ENCODE assay signal across 25 cellular contexts in the genomic region with DNA sequence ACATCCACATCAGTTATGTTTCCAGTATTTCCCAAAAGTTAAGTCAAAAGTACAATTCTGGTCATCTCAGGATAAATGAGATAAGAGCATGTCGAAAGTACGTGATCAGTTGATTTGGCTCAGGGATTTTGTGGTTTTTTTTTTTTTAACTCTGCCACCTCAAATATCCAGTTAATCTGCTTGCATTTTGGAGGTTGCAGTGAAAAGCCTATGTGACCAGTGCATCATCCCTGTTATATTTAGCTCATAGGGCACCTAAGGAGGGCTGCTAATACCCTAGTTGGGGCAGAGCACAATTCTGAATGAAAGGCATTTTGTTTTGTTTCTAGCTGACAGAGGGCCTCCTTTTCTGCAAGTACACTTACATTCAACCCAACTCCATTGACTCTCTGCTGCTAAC. TPM values are rescaled to one million over a fixed set of nuclear protein-coding genes. Genes with fewer than 3 reads are reported as not detected.
DNase-seq lines count a peak whose midpoint lies in the region; ATAC-seq, FAIRE-seq and TF ChIP-seq lines count a peak whose summit lies in the region.
"Had no signal": no experiment of that assay in that cellular context is flagged by ENCODE, and none has a peak within 500 bp of the region (broad histone marks: within the 10 kb centered on the region; RNA-seq: fewer than 3 reads in every experiment).

No MANE protein-coding gene starts in this region.

- FAIRE-seq in D721Med (lab: Jason Lieb, UNC), result peak; percentile 25
- FAIRE-seq: A549, G401.6, GM12878 had no signal

- no peak for TF ChIP-seq CTCF in D721Med (IDR thresholded peaks at IDR 0.05; ENCODE audit: insufficient read depth, missing control alignments)
- no peak for TF ChIP-seq CTCF in WERI-Rb-1 (IDR thresholded peaks at IDR 0.05; ENCODE audit: low read depth, low read length)
- TF ChIP-seq CTCF in foreskin keratinocyte (conservative IDR thresholded peaks at IDR 0.05), result no peak
- no peak for TF ChIP-seq CTCF in body of pancreas (IDR thresholded peaks at IDR 0.05)

- no peaks in the 10 kb centered on the region for H3K9me3 ChIP-seq in WERI-Rb-1 (ENCODE audit: severe bottlenecking)
- H3K9me3 ChIP-seq in body of pancreas, result no peaks in the 10 kb centered on the region
- H3K9me3 ChIP-seq: A549, HAP-1, SK-N-SH had no signal

- no peaks in the 10 kb centered on the region for H3K36me3 ChIP-seq in WERI-Rb-1
- H3K36me3 ChIP-seq in body of pancreas (replicated peaks in 1 of 2; ENCODE audit: insufficient read depth in 1 of 2, low read depth in 2 of 2), result no peaks in the 10 kb centered on the region
- H3K36me3 ChIP-seq: HAP-1 had no signal

- WGBS in body of pancreas, 2 donors, result 42 to 59% methylated on average over 2 of the region's 2 CpGs

- H3K4me1 ChIP-seq in foreskin keratinocyte, result no peaks in the 10 kb centered on the region
- H3K4me1 ChIP-seq in body of pancreas, result no peaks in the 10 kb centered on the region
- H3K4me1 ChIP-seq: A549, HAP-1 had no signal

- no peak for DNase-seq in D721Med (ENCODE audit: insufficient read length, low spot score)
- DNase-seq in NCI-H69 (lab: John Stamatoyannopoulos, UW), result peak; percentile 54
- no peak for DNase-seq in WERI-Rb-1
- peak; percentile 18 for DNase-seq in myocyte (ENCODE audit: low read depth)
- DNase-seq in foreskin keratinocyte, result no peak
- no peak for DNase-seq in body of pancreas
- DNase-seq: DMS53, HFFc6, NCI-H2029, NCI-H446, NCI-H524 treated with DMSO at 0.1 percent for 48 hours, SHP77, SK-N-SH, SW 1271 had no signal

- no peaks in the 10 kb centered on the region for H3K27me3 ChIP-seq in WERI-Rb-1 (ENCODE audit: insufficient read depth, low read depth, severe bottlenecking)
- no peaks in the 10 kb centered on the region for H3K27me3 ChIP-seq in foreskin keratinocyte
- H3K27me3 ChIP-seq in body of pancreas, result no peaks in the 10 kb centered on the region

- intact Hi-C loops in body of pancreas (cut with DNase I), result no loop called here

- H3K4me3 ChIP-seq in WERI-Rb-1 (ENCODE audit: low read depth, low read length), result no peak overlapping the region
- H3K4me3 ChIP-seq in body of pancreas, result no peak overlapping the region
- H3K4me3 ChIP-seq: A549, GM12878, GM23338, HAP-1 had no signal

- ATAC-seq in foreskin keratinocyte (no peak), body of pancreas (no peak), HG03565 (IDR thresholded peaks at IDR 0.05; ENCODE audit: unreplicated experiment) (no peak)
- ATAC-seq: A549, GM12878, GM23338, Panc1 had no signal

- TF ChIP-seq POLR2A in body of pancreas (IDR thresholded peaks at IDR 0.05), result no peak

- H3K27ac ChIP-seq in WERI-Rb-1 (peak overlapping the region; percentile 96), foreskin keratinocyte (no peak overlapping the region), body of pancreas (no peak overlapping the region)
- H3K27ac ChIP-seq: A549, RWPE1 had no signal

RNA-seq across cellular contexts. Expression of gene RGS16, which starts 31.7 kb away (rescaled TPM):
- total RNA-seq in myocyte (5.1 and 12.1 TPM in 2 replicates), foreskin keratinocyte (0.07 and 0.14 TPM in 2 replicates), body of pancreas (1 to 10 TPM; 2.6 to 3.9 TPM)
- 19.6 TPM for polyA plus RNA-seq in myocyte (2012)
- 0.06 and 0.10 TPM in 2 replicates for polyA plus RNA-seq in foreskin keratinocyte

RNA-seq across cellular contexts. Expression of gene RNASEL, which starts 46.8 kb away (rescaled TPM):
- total RNA-seq in myocyte, result 9.2 and 11.2 TPM in 2 replicates
- 5.7 TPM for polyA plus RNA-seq in myocyte (2012)
- total RNA-seq in foreskin keratinocyte, result 3.2 TPM in 2 replicates
- 1.1 and 1.2 TPM in 2 replicates for polyA plus RNA-seq in foreskin keratinocyte
- total RNA-seq in body of pancreas, result 1 to 10 TPM in 1 of 2 donors, under 1 TPM in 1; 0.33 to 6.0 TPM
- polyA plus RNA-seq: SK-N-SH had no signal

RNA-seq across cellular contexts. Expression of gene RGS8, which starts 48.5 kb away (rescaled TPM):
- total RNA-seq in myocyte, result not detected in 2 replicates
- polyA plus RNA-seq in myocyte (2012), result not detected
- not detected in 2 replicates for total RNA-seq in foreskin keratinocyte
- not detected in 2 replicates for polyA plus RNA-seq in foreskin keratinocyte
- not detected for total RNA-seq in body of pancreas
- total RNA-seq: Daoy, HFFc6, HT-29 had no signal
- polyA plus RNA-seq: A549, CD14-positive monocyte, SK-N-SH had no signal

Comparison
In these comparisons a context has a peak if more than half of its experiments do, and no peak if none do; other contexts are left out.
1. DNase-seq: peak in NCI-H69 (single experiment) and myocyte (single experiment); none in D721Med (single experiment), WERI-Rb-1 (single experiment), foreskin keratinocyte (0 of 2) and body of pancreas (0 of 4).